Comparison of ENCODE assay signal across 30 cellular contexts in the genomic region with DNA sequence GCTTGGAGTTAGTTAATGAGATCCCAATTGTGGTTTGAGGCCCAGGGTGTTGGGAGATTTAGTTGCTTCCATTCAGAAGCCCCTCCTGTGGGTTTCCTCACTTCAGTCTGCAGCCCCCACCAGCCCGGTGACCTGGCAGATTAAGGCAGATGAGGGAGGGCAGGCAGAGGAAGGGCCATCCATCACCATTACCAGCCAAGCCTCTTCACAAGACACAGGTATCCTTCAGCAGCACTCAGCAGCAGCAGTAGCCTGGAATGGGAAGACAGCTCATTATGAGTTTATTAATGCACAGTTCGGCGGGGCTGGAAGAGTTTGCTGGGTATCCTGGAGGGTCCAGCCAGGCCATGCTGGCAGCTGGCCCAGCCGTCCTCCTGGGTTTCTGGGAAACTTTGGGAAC.
"Had no signal": no experiment of that assay in that cellular context is flagged by ENCODE, and none has a peak within 500 bp of the region (broad histone marks: within the 10 kb centered on the region; RNA-seq: fewer than 3 reads in every experiment).

No MANE protein-coding gene starts in this region.

- H3K4me3 Mint-ChIP-seq: naive B cell; naive thymus-derived CD8-positive, alpha-beta T cell; natural killer cell treated with Interleukin-12 subunit alpha and Interleukin-12 subunit beta and Interleukin-15 and Interleukin-18, amount 100 ng/mL, for 72 hours; nephron progenitor cell; neural crest cell; stimulated activated memory B cell treated with anti-CD40 and anti-IgM and Interleukin-4, amounts not matched to agents 10 μg/mL and 1 μg/mL and 100 μg/mL, for 72 hours; stimulated activated naive CD8-positive, alpha-beta T cell treated with anti-CD3 and anti-CD28 coated beads, Interleukin-15, amount 100 ng/mL, for 72 hours; type B pancreatic cell had no signal

- H3K4me1 ChIP-seq: parathyroid adenoma, psoas muscle, right lobe of liver, sigmoid colon, suprapubic skin, testis, tibial artery, transverse colon, upper lobe of right lung, uterus had no signal

- H3K36me3 ChIP-seq: ovary, right lobe of liver, sigmoid colon, suprapubic skin, tibial artery, transverse colon, upper lobe of right lung, uterus had no signal

- H3K27ac Mint-ChIP-seq: naive B cell; naive thymus-derived CD8-positive, alpha-beta T cell; natural killer cell treated with Interleukin-12 subunit alpha and Interleukin-12 subunit beta and Interleukin-15 and Interleukin-18, amount 100 ng/mL, for 72 hours; nephron progenitor cell; progenitor cell of endocrine pancreas; stimulated activated memory B cell treated with anti-CD40 and anti-IgM and Interleukin-4, amounts not matched to agents 10 μg/mL and 1 μg/mL and 100 μg/mL, for 72 hours; stimulated activated naive CD8-positive, alpha-beta T cell treated with anti-CD3 and anti-CD28 coated beads, Interleukin-15, amount 100 ng/mL, for 72 hours; type B pancreatic cell had no signal

- H3K4me3 ChIP-seq: ovary, psoas muscle, right lobe of liver, sigmoid colon, suprapubic skin, testis, tibial artery, transverse colon, upper lobe of right lung, uterus had no signal

- ATAC-seq: naive thymus-derived CD8-positive, alpha-beta T cell; natural killer cell treated with Interleukin-12 subunit alpha and Interleukin-12 subunit beta and Interleukin-15 and Interleukin-18, amount 100 ng/mL, for 72 hours; psoas muscle; right cardiac atrium; right lobe of liver; stimulated activated memory B cell treated with anti-CD40 and anti-IgM and Interleukin-4, amounts not matched to agents 10 μg/mL and 1 μg/mL and 100 μg/mL, for 72 hours; stimulated activated naive CD8-positive, alpha-beta T cell treated with anti-CD3 and anti-CD28 coated beads, Interleukin-15, amount 100 ng/mL, for 72 hours; stimulated activated naive CD8-positive, alpha-beta T cell treated with anti-CD3 and anti-CD28 coated beads, Interleukin-15, Interleukin-2, amounts not matched to agents 100 U/mL and 50 U/mL, for 24 hours; upper lobe of right lung had no signal

- H3K9ac ChIP-seq: parathyroid adenoma had no signal

- H3K9me3 Mint-ChIP-seq: natural killer cell treated with Interleukin-12 subunit alpha and Interleukin-12 subunit beta and Interleukin-15 and Interleukin-18, amount 100 ng/mL, for 72 hours; nephron progenitor cell; neural crest cell; stimulated activated naive CD8-positive, alpha-beta T cell treated with anti-CD3 and anti-CD28 coated beads, Interleukin-15, amount 100 ng/mL, for 72 hours; type B pancreatic cell had no signal

- H3K4me1 Mint-ChIP-seq: naive B cell; naive thymus-derived CD8-positive, alpha-beta T cell; neural crest cell; stimulated activated memory B cell treated with anti-CD40 and anti-IgM and Interleukin-4, amounts not matched to agents 10 μg/mL and 1 μg/mL and 100 μg/mL, for 72 hours; stimulated activated naive CD8-positive, alpha-beta T cell treated with anti-CD3 and anti-CD28 coated beads, Interleukin-15, amount 100 ng/mL, for 72 hours had no signal

- H3K36me3 Mint-ChIP-seq: naive B cell; naive thymus-derived CD8-positive, alpha-beta T cell; natural killer cell treated with Interleukin-12 subunit alpha and Interleukin-12 subunit beta and Interleukin-15 and Interleukin-18, amount 100 ng/mL, for 72 hours; stimulated activated memory B cell treated with anti-CD40 and anti-IgM and Interleukin-4, amounts not matched to agents 10 μg/mL and 1 μg/mL and 100 μg/mL, for 72 hours; type B pancreatic cell had no signal

- H3K27me3 ChIP-seq: ovary, right lobe of liver, sigmoid colon, testis, tibial artery, transverse colon, uterus had no signal

- H3K27ac ChIP-seq: ovary, parathyroid adenoma, psoas muscle, right lobe of liver, sigmoid colon, suprapubic skin, testis, tibial artery, transverse colon, upper lobe of right lung, uterus had no signal

- DNase-seq: naive B cell; naive thymus-derived CD8-positive, alpha-beta T cell; nephron progenitor cell; ovary; posterior cingulate gyrus; psoas muscle; right cardiac atrium; right lobe of liver; sigmoid colon; small intestine; stimulated activated CD4-positive, alpha-beta T cell treated with anti-CD3 and anti-CD28 coated beads, Interleukin-1b, Interleukin-23, amount 100 ng/mL, for 48 hours; stimulated activated CD4-positive, alpha-beta T cell treated with anti-CD3 and anti-CD28 coated beads, Interleukin-4, amount 100 ng/mL, for 1 hour; stimulated activated CD4-positive, alpha-beta T cell treated with anti-CD3 and anti-CD28 coated beads, Interleukin-4, amount 100 ng/mL, for 4 hours; stimulated activated CD8-positive, alpha-beta memory T cell treated with anti-CD3 and anti-CD28 coated beads, Interleukin-4, amount 100 ng/mL, for 48 hours; stimulated activated naive CD4-positive, alpha-beta T cell; stimulated activated naive CD8-positive, alpha-beta T cell treated with anti-CD3 and anti-CD28 coated beads, Interleukin-15, amount 100 ng/mL, for 72 hours; stimulated activated naive CD8-positive, alpha-beta T cell treated with anti-CD3 and anti-CD28 coated beads, Interleukin-15, Interleukin-2, amounts not matched to agents 100 U/mL and 50 U/mL, for 24 hours; substantia nigra; testis; tibial artery; transverse colon; upper lobe of right lung; uterus had no signal

- H3K9me3 ChIP-seq: ovary, psoas muscle, right lobe of liver, sigmoid colon, suprapubic skin, testis, tibial artery, transverse colon, upper lobe of right lung, uterus had no signal
